Comparison of ENCODE assay signal across 8 cellular contexts in genomic region chr17:76241205-76241539, GRCh38. TPM values are rescaled to one million over a fixed set of nuclear protein-coding genes. Genes with fewer than 3 reads are reported as not detected.
DNase-seq lines count a peak whose midpoint lies in the region; ATAC-seq and TF ChIP-seq lines count a peak whose summit lies in the region.

No MANE protein-coding gene starts in this region.

- 8% methylated on average over 12 of the region's 12 CpGs for WGBS in urinary bladder

- no peak for TF ChIP-seq CTCF in choroid plexus epithelial cell (conservative IDR thresholded peaks at IDR 0.05; ENCODE audit: low read depth, low read length)
- no peak for TF ChIP-seq CTCF in GM10248 (IDR thresholded peaks at IDR 0.05; ENCODE audit: control extremely low read depth, extremely low read depth, low read depth, missing control alignments)

- peak overlapping the region; percentile 62 for H3K4me3 ChIP-seq in choroid plexus epithelial cell (ENCODE audit: low read depth, low read length)
- peak overlapping the region; percentile 77 for H3K4me3 ChIP-seq in urinary bladder (ENCODE audit: low read depth, low read length)

- no peaks in the 10 kb centered on the region for H3K4me1 ChIP-seq in urinary bladder (ENCODE audit: insufficient read depth)

- peaks cover 33% of the 10 kb centered on the region for H3K36me3 Mint-ChIP-seq in activated naive CD4-positive, alpha-beta T cell treated with anti-CD3 and anti-CD28 coated beads, Interleukin-2, amount 10 ng/mL, durations not matched to agents 7 days and 5 days

- no peak for ATAC-seq in activated CD4-positive, CD25-positive, alpha-beta regulatory T cell treated with anti-CD3 and anti-CD28 coated beads, Interleukin-2, amount 50 U/mL, for 24 hours
- ATAC-seq in GM19395 (IDR thresholded peaks at IDR 0.05; ENCODE audit: unreplicated experiment): no peak

- no peaks in the 10 kb centered on the region for H3K36me3 ChIP-seq in urinary bladder (ENCODE audit: insufficient read depth)

- H3K27me3 Mint-ChIP-seq in activated naive CD4-positive, alpha-beta T cell treated with anti-CD3 and anti-CD28 coated beads, Interleukin-2, amount 10 ng/mL, durations not matched to agents 7 days and 5 days: no peaks in the 10 kb centered on the region

- peaks cover 2% of the 10 kb centered on the region for H3K9me3 Mint-ChIP-seq in activated naive CD4-positive, alpha-beta T cell treated with anti-CD3 and anti-CD28 coated beads, Interleukin-2, amount 10 ng/mL, durations not matched to agents 7 days and 5 days

- H3K27ac ChIP-seq in urinary bladder (ENCODE audit: low read depth): no peak overlapping the region

- H3K4me3 Mint-ChIP-seq in activated naive CD4-positive, alpha-beta T cell treated with anti-CD3 and anti-CD28 coated beads, Interleukin-2, amount 10 ng/mL, durations not matched to agents 7 days and 5 days: peak overlapping the region; percentile 84

- CTCF ChIA-PET in activated naive CD4-positive, alpha-beta T cell treated with anti-CD3 and anti-CD28 coated beads, Interleukin-2, amount 10 ng/mL, durations not matched to agents 7 days and 5 days (lab: Charles Lee): interaction anchor here (0.7 to 1.5 kb wide), 3 partner anchors 22 to 61 kb away, joined by 3 to 5 read pairs (median 3); no protein-coding TSS in a partner anchor
- CTCF ChIA-PET in GM10248 (lab: Yijun Ruan, JAX): interaction anchor here (1.5 to 1.7 kb wide), 2 partner anchors 38 to 59 kb away, joined by 4 to 5 read pairs; no protein-coding TSS in a partner anchor

- peaks cover 84% of the 10 kb centered on the region for H3K4me1 Mint-ChIP-seq in activated naive CD4-positive, alpha-beta T cell treated with anti-CD3 and anti-CD28 coated beads, Interleukin-2, amount 10 ng/mL, durations not matched to agents 7 days and 5 days

- no peak for DNase-seq in activated naive CD4-positive, alpha-beta T cell treated with anti-CD3 and anti-CD28 coated beads, Interleukin-2, amount 10 ng/mL, durations not matched to agents 7 days and 5 days
- no peak for DNase-seq in activated naive CD4-positive, alpha-beta T cell (lab: John Stamatoyannopoulos, UW)
- DNase-seq in choroid plexus epithelial cell (ENCODE audit: low read depth): peak; percentile 35
- DNase-seq in midbrain (lab: John Stamatoyannopoulos, UW): peak; percentile 28
- DNase-seq in GM10248 (ENCODE audit: extremely low spot score): no peak

- peak overlapping the region; percentile 87 for H3K27ac Mint-ChIP-seq in activated naive CD4-positive, alpha-beta T cell treated with anti-CD3 and anti-CD28 coated beads, Interleukin-2, amount 10 ng/mL, durations not matched to agents 7 days and 5 days

- POLR2A ChIA-PET in GM10248 (lab: Yijun Ruan, JAX): interaction anchor here (0.9 kb wide), 1 partner anchor 23 kb away, joined by 4 read pairs; no protein-coding TSS in a partner anchor

RNA-seq across cellular contexts. Expression of gene RNF157, which starts 0.9 kb away (rescaled TPM):
- 1.9 TPM for total RNA-seq in urinary bladder
- 5.8 TPM for polyA plus RNA-seq in urinary bladder

RNA-seq across cellular contexts. Expression of gene UBALD2, which starts 24.0 kb away (rescaled TPM):
- 5.4 TPM for total RNA-seq in urinary bladder
- polyA plus RNA-seq in urinary bladder: 22.4 TPM

Comparison
In these comparisons a context has a peak if more than half of its experiments do, and no peak if none do; other contexts are left out.
1. DNase-seq: peak in choroid plexus epithelial cell (single experiment) and midbrain (single experiment); none in activated naive CD4-positive, alpha-beta T cell treated with anti-CD3 and anti-CD28 coated beads, Interleukin-2, amount 10 ng/mL, durations not matched to agents 7 days and 5 days (single experiment), activated naive CD4-positive, alpha-beta T cell (0 of 4) and GM10248 (single experiment).